24 cellular contexts compared by ENCODE assay signal in the genomic region with DNA sequence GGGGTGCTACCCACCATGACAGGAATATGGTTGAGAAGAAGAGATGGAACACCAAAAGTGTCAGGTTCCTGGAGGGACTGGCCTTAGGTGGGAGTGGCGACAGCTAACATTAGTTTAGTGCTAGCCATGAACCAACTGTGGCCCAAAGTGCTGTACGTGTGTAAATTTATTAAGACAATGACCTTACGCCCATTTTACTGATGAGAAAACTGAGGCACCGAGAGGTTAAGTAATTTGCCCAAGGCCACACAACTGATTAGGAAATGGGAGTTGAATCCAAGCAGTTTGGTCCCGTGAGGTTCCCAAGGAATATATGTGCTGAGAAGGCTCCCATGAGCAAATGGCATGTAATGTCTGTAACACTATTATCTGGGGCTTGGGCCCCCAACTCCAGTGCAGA.
"Had no signal": no experiment of that assay in that cellular context is flagged by ENCODE, and none has a peak within 500 bp of the region (broad histone marks: within the 10 kb centered on the region; RNA-seq: fewer than 3 reads in every experiment).

No MANE protein-coding gene starts in this region.

- H3K4me3 Mint-ChIP-seq: natural killer cell; stimulated activated naive CD8-positive, alpha-beta T cell treated with anti-CD3 and anti-CD28 coated beads, Interleukin-15, amount 100 ng/mL, for 72 hours had no signal

- H3K4me3 ChIP-seq: dorsolateral prefrontal cortex, esophagus muscularis mucosa, heart right ventricle, lower lobe of right lung, pancreas, right lobe of liver, thyroid gland, vagina had no signal

- H3K27me3 Mint-ChIP-seq: stimulated activated naive CD8-positive, alpha-beta T cell treated with anti-CD3 and anti-CD28 coated beads, Interleukin-15, amount 100 ng/mL, for 72 hours had no signal

- H3K27me3 ChIP-seq: dorsolateral prefrontal cortex, esophagus muscularis mucosa, heart right ventricle, neutrophil, pancreas, right lobe of liver, thyroid gland, vagina had no signal

- FAIRE-seq: colon, pancreas, small intestine had no signal

- H3K36me3 Mint-ChIP-seq: natural killer cell had no signal

- H3K27ac ChIP-seq: dorsolateral prefrontal cortex, esophagus muscularis mucosa, heart right ventricle, lower lobe of right lung, neutrophil, pancreas, right lobe of liver, thyroid gland, vagina had no signal

- H3K9me3 Mint-ChIP-seq: natural killer cell; stimulated activated naive CD8-positive, alpha-beta T cell treated with anti-CD3 and anti-CD28 coated beads, Interleukin-15, amount 100 ng/mL, for 72 hours had no signal

- DNase-seq: dorsolateral prefrontal cortex; effector CD4-positive, alpha-beta T cell; foreskin melanocyte; glutamatergic neuron; heart right ventricle; hippocampal formation; islet precursor cell; kidney glomerular epithelial cell; left colon; left ventricle myocardium superior; lower lobe of right lung; natural killer cell; pancreas; small intestine; stimulated activated CD4-positive, alpha-beta T cell treated with anti-CD3 and anti-CD28 coated beads, Interleukin-15, amount 100 ng/mL, for 24 hours; stimulated activated CD4-positive, alpha-beta T cell treated with anti-CD3 and anti-CD28 coated beads, Interleukin-2, amount 100 ng/mL, for 48 hours; stimulated activated naive CD4-positive, alpha-beta T cell; stimulated activated naive CD8-positive, alpha-beta T cell treated with anti-CD3 and anti-CD28 coated beads, Interleukin-15, amount 100 ng/mL, for 72 hours had no signal

- H3K9me3 ChIP-seq: esophagus muscularis mucosa, heart right ventricle, lower lobe of right lung, neutrophil, pancreas, right lobe of liver, thyroid gland, vagina had no signal

- H3K4me1 ChIP-seq: pancreas, right lobe of liver had no signal

- H3K4me1 Mint-ChIP-seq: stimulated activated naive CD8-positive, alpha-beta T cell treated with anti-CD3 and anti-CD28 coated beads, Interleukin-15, amount 100 ng/mL, for 72 hours had no signal

- H3K27ac Mint-ChIP-seq: stimulated activated naive CD8-positive, alpha-beta T cell treated with anti-CD3 and anti-CD28 coated beads, Interleukin-15, amount 100 ng/mL, for 72 hours had no signal

- H3K36me3 ChIP-seq: esophagus muscularis mucosa, heart right ventricle, lower lobe of right lung, neutrophil, pancreas, right lobe of liver, thyroid gland, vagina had no signal
